17 cellular contexts compared by ENCODE assay signal in genomic region chr3:119795849-119796248, GRCh38. TPM values are rescaled to one million over a fixed set of nuclear protein-coding genes. Genes with fewer than 3 reads are reported as not detected.
"Had no signal": no experiment of that assay in that cellular context is flagged by ENCODE, and none has a peak within 500 bp of the region (broad histone marks: within the 10 kb centered on the region; RNA-seq: fewer than 3 reads in every experiment).

No MANE protein-coding gene starts in this region.

- H3K27ac ChIP-seq: body of pancreas, gastrocnemius medialis, lower lobe of right lung, ovary, upper lobe of right lung had no signal

- H3K36me3 ChIP-seq: adrenal gland, gastrocnemius medialis, lower lobe of right lung, ovary, upper lobe of right lung had no signal

- H3K27ac Mint-ChIP-seq: nephron progenitor cell; stimulated activated memory B cell treated with anti-CD40 and anti-IgM and Interleukin-4, amounts not matched to agents 10 μg/mL and 1 μg/mL and 100 μg/mL, for 72 hours; T-helper 2 cell treated with Interferon-gamma antibody and Interleukin-4, amounts not matched to agents 5 μg/mL and 100 μg/mL, for 36 hours had no signal

- H3K4me3 Mint-ChIP-seq: nephron progenitor cell; stimulated activated memory B cell treated with anti-CD40 and anti-IgM and Interleukin-4, amounts not matched to agents 10 μg/mL and 1 μg/mL and 100 μg/mL, for 72 hours; T-helper 2 cell treated with Interferon-gamma antibody and Interleukin-4, amounts not matched to agents 5 μg/mL and 100 μg/mL, for 36 hours had no signal

- H3K4me1 Mint-ChIP-seq: stimulated activated memory B cell treated with anti-CD40 and anti-IgM and Interleukin-4, amounts not matched to agents 10 μg/mL and 1 μg/mL and 100 μg/mL, for 72 hours had no signal

- H3K36me3 Mint-ChIP-seq: stimulated activated memory B cell treated with anti-CD40 and anti-IgM and Interleukin-4, amounts not matched to agents 10 μg/mL and 1 μg/mL and 100 μg/mL, for 72 hours had no signal

- DNase-seq: activated CD4-positive, alpha-beta T cell treated with anti-CD3 and anti-CD28 coated beads, Interleukin-2, amount 50 U/mL, for 4 hours; activated CD4-positive, CD25-positive, alpha-beta regulatory T cell treated with anti-CD3 and anti-CD28 coated beads, Interleukin-2, amount 50 U/mL, for 72 hours; activated naive CD4-positive, alpha-beta T cell treated with anti-CD3 and anti-CD28 coated beads, Interleukin-2, amount 50 U/mL, for 16 hours; activated T-cell treated with anti-CD3 and anti-CD28 coated beads, Interleukin-2, amount 50 U/mL, for 1 hour; body of pancreas; central memory CD4-positive, alpha-beta T cell; cortex of kidney; effector CD8-positive, alpha-beta T cell; gastrocnemius medialis; kidney; lower lobe of right lung; nephron progenitor cell; ovary; upper lobe of right lung had no signal

- H3K4me3 ChIP-seq: adrenal gland, body of pancreas, gastrocnemius medialis, lower lobe of right lung, ovary, upper lobe of right lung had no signal

- H3K4me1 ChIP-seq: body of pancreas, gastrocnemius medialis, lower lobe of right lung, upper lobe of right lung had no signal

- H3K9me3 ChIP-seq: adrenal gland, body of pancreas, gastrocnemius medialis, lower lobe of right lung, ovary, upper lobe of right lung had no signal

- H3K9me3 Mint-ChIP-seq: nephron progenitor cell; stimulated activated memory B cell treated with anti-CD40 and anti-IgM and Interleukin-4, amounts not matched to agents 10 μg/mL and 1 μg/mL and 100 μg/mL, for 72 hours; T-helper 2 cell treated with Interferon-gamma antibody and Interleukin-4, amounts not matched to agents 5 μg/mL and 100 μg/mL, for 36 hours had no signal

- H3K27me3 ChIP-seq: adrenal gland, body of pancreas, gastrocnemius medialis, ovary, upper lobe of right lung had no signal

RNA-seq across cellular contexts. Expression of gene NR1I2, which starts 13.9 kb away (rescaled TPM):
- total RNA-seq: upper lobe of right lung had no signal
